1 cellular context compared by ENCODE assay signal in the genomic region with DNA sequence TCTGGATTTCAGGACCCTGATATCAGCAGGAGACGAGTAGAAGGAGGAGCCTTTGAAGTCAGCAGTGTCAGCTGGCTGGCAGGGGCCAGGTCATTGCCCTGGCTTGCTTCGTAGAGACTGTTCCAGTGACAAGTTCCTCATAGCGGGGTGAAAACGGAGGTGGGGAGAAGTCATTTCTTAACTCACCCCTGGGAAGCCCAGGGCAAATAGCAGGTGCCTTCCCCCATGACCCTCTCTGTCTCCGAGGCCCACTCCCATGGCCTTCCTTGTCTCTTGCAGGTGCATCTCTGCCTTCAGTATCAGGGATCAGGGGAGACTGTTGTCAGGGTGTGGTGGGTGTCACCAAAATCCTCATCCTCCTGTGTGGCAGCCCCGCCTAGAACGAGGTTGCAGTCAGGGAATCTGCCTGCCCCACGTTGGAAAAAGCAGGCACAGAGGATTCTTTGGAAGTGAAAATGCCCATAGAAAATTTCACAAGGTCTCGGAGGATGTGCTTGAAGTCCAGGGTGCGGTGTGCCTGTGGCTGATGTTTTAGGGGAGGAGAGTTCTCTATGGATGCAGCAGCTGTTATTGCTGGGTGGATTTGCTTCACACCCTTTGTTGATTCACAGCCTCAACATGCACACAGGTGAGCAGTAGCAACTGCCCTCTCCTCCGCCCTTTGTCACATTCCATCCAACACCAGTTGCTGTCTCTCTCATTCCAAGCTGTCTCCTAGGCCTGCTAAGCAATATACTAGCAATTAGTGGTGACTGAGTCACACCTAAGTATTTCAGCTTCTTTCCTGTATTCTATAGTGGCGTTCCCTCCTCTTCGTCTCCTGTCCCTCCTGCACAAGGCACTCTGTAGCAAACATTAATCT.
TF ChIP-seq lines count a peak whose summit lies in the region.

No MANE protein-coding gene starts in this region.

TF ChIP-seq in HCT116, 20 proteins besides CTCF, POLR2A, EP300 and RAD21:
- TF ChIP-seq, protein P1, sequence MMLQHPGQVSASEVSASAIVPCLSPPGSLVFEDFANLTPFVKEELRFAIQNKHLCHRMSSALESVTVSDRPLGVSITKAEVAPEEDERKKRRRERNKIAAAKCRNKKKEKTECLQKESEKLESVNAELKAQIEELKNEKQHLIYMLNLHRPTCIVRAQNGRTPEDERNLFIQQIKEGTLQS (IDR thresholded peaks at IDR 0.05), result no peak
- no peak for TF ChIP-seq POLR2AphosphoS5 (IDR thresholded peaks at IDR 0.05; ENCODE audit: low read depth, low read length)
- TF ChIP-seq SP1 (IDR thresholded peaks at IDR 0.05; ENCODE audit: low read depth), result no peak
- TF ChIP-seq EZH2 (IDR thresholded peaks at IDR 0.05), result no peak
- TF ChIP-seq TCF7L2 (IDR thresholded peaks at IDR 0.05; ENCODE audit: borderline replicate concordance, extremely low read depth, insufficient read depth, insufficient read length), result no peak
- no peak for TF ChIP-seq FOSL1 (IDR thresholded peaks at IDR 0.05; ENCODE audit: low read depth)
- TF ChIP-seq, protein P2, sequence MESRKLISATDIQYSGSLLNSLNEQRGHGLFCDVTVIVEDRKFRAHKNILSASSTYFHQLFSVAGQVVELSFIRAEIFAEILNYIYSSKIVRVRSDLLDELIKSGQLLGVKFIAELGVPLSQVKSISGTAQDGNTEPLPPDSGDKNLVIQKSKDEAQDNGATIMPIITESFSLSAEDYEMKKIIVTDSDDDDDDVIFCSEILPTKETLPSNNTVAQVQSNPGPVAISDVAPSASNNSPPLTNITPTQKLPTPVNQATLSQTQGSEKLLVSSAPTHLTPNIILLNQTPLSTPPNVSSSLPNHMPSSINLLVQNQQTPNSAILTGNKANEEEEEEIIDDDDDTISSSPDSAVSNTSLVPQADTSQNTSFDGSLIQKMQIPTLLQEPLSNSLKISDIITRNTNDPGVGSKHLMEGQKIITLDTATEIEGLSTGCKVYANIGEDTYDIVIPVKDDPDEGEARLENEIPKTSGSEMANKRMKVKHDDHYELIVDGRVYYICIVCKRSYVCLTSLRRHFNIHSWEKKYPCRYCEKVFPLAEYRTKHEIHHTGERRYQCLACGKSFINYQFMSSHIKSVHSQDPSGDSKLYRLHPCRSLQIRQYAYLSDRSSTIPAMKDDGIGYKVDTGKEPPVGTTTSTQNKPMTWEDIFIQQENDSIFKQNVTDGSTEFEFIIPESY (IDR thresholded peaks at IDR 0.05; ENCODE audit: extremely low read depth, insufficient replicate concordance, low read length), result no peak
- no peak for TF ChIP-seq ZNF274 (IDR thresholded peaks at IDR 0.05; ENCODE audit: low read depth, low read length)
- TF ChIP-seq, protein P3, sequence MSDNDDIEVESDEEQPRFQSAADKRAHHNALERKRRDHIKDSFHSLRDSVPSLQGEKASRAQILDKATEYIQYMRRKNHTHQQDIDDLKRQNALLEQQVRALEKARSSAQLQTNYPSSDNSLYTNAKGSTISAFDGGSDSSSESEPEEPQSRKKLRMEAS (IDR thresholded peaks at IDR 0.05), result no peak
